In the genomic region with DNA sequence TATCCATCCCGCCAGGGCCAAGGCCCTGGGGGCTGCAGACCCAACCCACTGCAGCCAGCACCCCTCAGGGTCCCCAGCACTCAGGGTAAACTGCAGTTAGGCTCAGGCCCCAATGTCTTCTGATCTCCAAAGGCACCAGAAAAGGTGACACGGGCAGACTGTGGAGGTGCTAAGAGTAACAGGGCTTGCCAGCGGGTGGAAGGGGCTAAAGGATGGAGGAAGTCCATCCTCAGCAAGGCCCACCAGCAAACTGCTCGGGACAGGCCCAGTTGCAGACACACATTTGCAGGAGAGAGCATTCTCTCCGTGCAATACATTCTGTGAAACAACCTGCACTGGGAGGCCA, we compare ENCODE assay signal across 17 cellular contexts.
DNase-seq lines count a peak whose midpoint lies in the region; ATAC-seq and TF ChIP-seq lines count a peak whose summit lies in the region.
"Had no signal": no experiment of that assay in that cellular context is flagged by ENCODE, and none has a peak within 500 bp of the region (broad histone marks: within the 10 kb centered on the region; RNA-seq: fewer than 3 reads in every experiment).

No MANE protein-coding gene starts in this region.

- no peak overlapping the region for H4K91ac ChIP-seq in IMR-90 (ENCODE audit: insufficient read depth, low read depth, low read length)

- TF ChIP-seq RAD21 in IMR-90 (IDR thresholded peaks at IDR 0.05; ENCODE audit: low read length) = no peak

- no CpG with 5 or more reads among the region's 5 CpGs for WGBS in IMR-90 (ENCODE audit: extremely low coverage in 2 of 2, insufficient read length in 1 of 2), 2 experiments
- 97 to 100% methylated on average over 2 to 5 of the region's 5 CpGs for WGBS in endodermal cell (ENCODE audit: insufficient coverage in 1 of 2, insufficient read length in 1 of 2), 2 experiments

- H3K36me3 ChIP-seq in IMR-90 (ENCODE audit: control insufficient read depth, insufficient read depth, low read length) (peaks cover 21% of the 10 kb centered on the region), endodermal cell (ENCODE audit: control insufficient read depth, insufficient read depth, low read length) (peaks cover 85% of the 10 kb centered on the region)

- no peak overlapping the region for H3K4me3 ChIP-seq in IMR-90 (ENCODE audit: insufficient read depth, low read depth, low read length)
- H3K4me3 ChIP-seq in endodermal cell (ENCODE audit: low read length) = no peak overlapping the region
- H3K4me3 ChIP-seq: GM23338, MG63 had no signal

- no peak overlapping the region for H2BK20ac ChIP-seq in IMR-90 (ENCODE audit: low read depth, low read length)

- no peak overlapping the region for H2BK120ac ChIP-seq in IMR-90 (ENCODE audit: low read depth, low read length)

- H3K18ac ChIP-seq in IMR-90 (ENCODE audit: low read depth, low read length) = no peak overlapping the region

- H4K20me1 ChIP-seq in IMR-90 (ENCODE audit: insufficient read depth, low read length) = peaks cover 37% of the 10 kb centered on the region

- no peak for TF ChIP-seq POLR2A in IMR-90 (IDR thresholded peaks at IDR 0.05; ENCODE audit: low read depth, low read length)

- TF ChIP-seq CTCF in IMR-90 (conservative IDR thresholded peaks at IDR 0.05; ENCODE audit: low read depth, low read length) = no peak
- TF ChIP-seq CTCF in endodermal cell (conservative IDR thresholded peaks at IDR 0.05) = no peak

- no peak for DNase-seq in activated T-cell treated with anti-CD3 and anti-CD28 coated beads, Interleukin-2, amount 50 U/mL, for 72 hours
- DNase-seq in activated T-cell treated with anti-CD3 and anti-CD28 coated beads, Interleukin-2, amount 50 U/mL, for 24 hours = no peak
- no peak for DNase-seq in IMR-90
- DNase-seq in endodermal cell = peak; percentile 24
- DNase-seq in stimulated activated effector memory CD8-positive, alpha-beta T cell treated with anti-CD3 and anti-CD28 coated beads, Interleukin-12 subunit alpha, Interleukin-12 subunit beta, amount 100 ng/mL, for 72 hours (ENCODE audit: low spot score in 2 of 2) = no peak
- DNase-seq in hippocampal formation (lab: John Stamatoyannopoulos, UW) = no peak
- DNase-seq: Caco-2, kidney, MG63, NCI-H187, NCI-H345, retina, RPMI8226, trophoblast cell had no signal

- no peak overlapping the region for H2BK5ac ChIP-seq in IMR-90 (ENCODE audit: low read depth, low read length, poor library complexity, severe bottlenecking)

- H3K14ac ChIP-seq in IMR-90 (replicated peaks; ENCODE audit: low read depth, low read length) = no peak overlapping the region

- intact Hi-C loops in IMR-90 (cut with micrococcal nuclease) = no loop called here

- in situ Hi-C loops in IMR-90 (cut with MboI; ENCODE audit: low sequenced_read_pairs) = no loop called here

- H3K4me1 ChIP-seq in IMR-90 (ENCODE audit: control insufficient read depth, insufficient read depth, low read length) (peaks cover 6% of the 10 kb centered on the region), endodermal cell (ENCODE audit: control insufficient read depth, insufficient read depth, low read length) (no peaks in the 10 kb centered on the region)
- H3K4me1 ChIP-seq: Caco-2 had no signal

- H3K36me3 Mint-ChIP-seq in activated T-cell treated with anti-CD3 and anti-CD28 coated beads, Interleukin-2, amount 50 U/mL, for 72 hours (ENCODE audit: insufficient read depth in 2 of 2) = no peaks in the 10 kb centered on the region
- no peaks in the 10 kb centered on the region for H3K36me3 Mint-ChIP-seq in activated T-cell treated with anti-CD3 and anti-CD28 coated beads, Interleukin-2, amount 50 U/mL, for 24 hours (ENCODE audit: low read depth)
- peaks cover 56% of the 10 kb centered on the region for H3K36me3 Mint-ChIP-seq in endodermal cell (ENCODE audit: low read depth)
- peaks cover 11% of the 10 kb centered on the region for H3K36me3 Mint-ChIP-seq in stimulated activated effector memory CD8-positive, alpha-beta T cell treated with anti-CD3 and anti-CD28 coated beads, Interleukin-12 subunit alpha, Interleukin-12 subunit beta, amount 100 ng/mL, for 72 hours

- no peak for ATAC-seq in activated T-cell treated with anti-CD3 and anti-CD28 coated beads, Interleukin-2, amount 50 U/mL, for 72 hours (replicated peaks in 1 of 2)
- ATAC-seq in IMR-90 (ENCODE audit: low read depth) (no peak), GM21786 (IDR thresholded peaks at IDR 0.05; ENCODE audit: unreplicated experiment) (no peak), HG02970 (IDR thresholded peaks at IDR 0.05; ENCODE audit: low FRiP score, unreplicated experiment) (no peak)
- ATAC-seq in stimulated activated effector memory CD8-positive, alpha-beta T cell treated with anti-CD3 and anti-CD28 coated beads, Interleukin-12 subunit alpha, Interleukin-12 subunit beta, amount 100 ng/mL, for 72 hours = no peak
- ATAC-seq: GM23338 had no signal

- H3K27me3 Mint-ChIP-seq in activated T-cell treated with anti-CD3 and anti-CD28 coated beads, Interleukin-2, amount 50 U/mL, for 72 hours (ENCODE audit: low read depth) = no peaks in the 10 kb centered on the region
- H3K27me3 Mint-ChIP-seq in activated T-cell treated with anti-CD3 and anti-CD28 coated beads, Interleukin-2, amount 50 U/mL, for 24 hours = no peaks in the 10 kb centered on the region
- no peaks in the 10 kb centered on the region for H3K27me3 Mint-ChIP-seq in endodermal cell (ENCODE audit: insufficient read depth)

- no peak overlapping the region for H4K5ac ChIP-seq in IMR-90 (ENCODE audit: low read depth, low read length)

- peaks cover 52% of the 10 kb centered on the region for H3K4me1 Mint-ChIP-seq in activated T-cell treated with anti-CD3 and anti-CD28 coated beads, Interleukin-2, amount 50 U/mL, for 72 hours (ENCODE audit: low read depth)
- peaks cover 62% of the 10 kb centered on the region for H3K4me1 Mint-ChIP-seq in activated T-cell treated with anti-CD3 and anti-CD28 coated beads, Interleukin-2, amount 50 U/mL, for 24 hours (ENCODE audit: low read depth)
- no peaks in the 10 kb centered on the region for H3K4me1 Mint-ChIP-seq in endodermal cell
- peaks cover 66% of the 10 kb centered on the region for H3K4me1 Mint-ChIP-seq in stimulated activated effector memory CD8-positive, alpha-beta T cell treated with anti-CD3 and anti-CD28 coated beads, Interleukin-12 subunit alpha, Interleukin-12 subunit beta, amount 100 ng/mL, for 72 hours

- H2AFZ ChIP-seq in IMR-90 (replicated peaks; ENCODE audit: low read length, poor library complexity) = no peak overlapping the region
- H2AFZ ChIP-seq: GM23338 had no signal

- H3K27ac ChIP-seq in IMR-90 (ENCODE audit: insufficient read depth, low read length) = no peak overlapping the region
- H3K27ac ChIP-seq in endodermal cell (ENCODE audit: low read depth, low read length) = no peak overlapping the region

- H2BK15ac ChIP-seq in IMR-90 (ENCODE audit: low read depth, low read length) = no peak overlapping the region

- no peak overlapping the region for H3K23ac ChIP-seq in IMR-90 (ENCODE audit: low read depth, low read length)

- H3K9ac ChIP-seq in IMR-90 (ENCODE audit: low read depth, low read length) (no peak overlapping the region), endodermal cell (ENCODE audit: extremely low read depth, low read length, poor library complexity, severe bottlenecking) (no peak overlapping the region)

- H3K79me1 ChIP-seq in IMR-90 (ENCODE audit: low read depth in 1 of 2, low read length in 2 of 2) = peaks cover 6 to 22% of the 10 kb centered on the region in 2 experiments; a peak in 3 of 4 replicates

- no TSS peak for BruUV-seq in IMR-90 (replicated peaks; lab: Mats Ljungman, UMichigan)

- peak overlapping the region; percentile 13 to 21 for H3K4me3 Mint-ChIP-seq in activated T-cell treated with anti-CD3 and anti-CD28 coated beads, Interleukin-2, amount 50 U/mL, for 72 hours
- no peak overlapping the region for H3K4me3 Mint-ChIP-seq in activated T-cell treated with anti-CD3 and anti-CD28 coated beads, Interleukin-2, amount 50 U/mL, for 24 hours
- no peak overlapping the region for H3K4me3 Mint-ChIP-seq in endodermal cell
- H3K4me3 Mint-ChIP-seq in stimulated activated effector memory CD8-positive, alpha-beta T cell treated with anti-CD3 and anti-CD28 coated beads, Interleukin-12 subunit alpha, Interleukin-12 subunit beta, amount 100 ng/mL, for 72 hours = peak overlapping the region; percentile 81
- H3K4me3 Mint-ChIP-seq: GM23338 had no signal

- no peak overlapping the region for H2AK5ac ChIP-seq in IMR-90 (ENCODE audit: low read depth, low read length)

- no peak overlapping the region for H3K56ac ChIP-seq in IMR-90 (ENCODE audit: extremely low read depth, insufficient read depth, low read length)

- dilution Hi-C loops in IMR-90 (cut with HindIII; ENCODE audit: low sequenced_read_pairs, unreplicated experiment) = no loop called here

- peak overlapping the region; percentile 50 for H2AK9ac ChIP-seq in IMR-90 (replicated peaks; ENCODE audit: low read depth, low read length, poor library complexity)

- H3K27me3 ChIP-seq in IMR-90 (ENCODE audit: control insufficient read depth, insufficient read depth, low read length) (no peaks in the 10 kb centered on the region), endodermal cell (ENCODE audit: control insufficient read depth, insufficient read depth, low read length, poor library complexity, severe bottlenecking) (no peaks in the 10 kb centered on the region)
- H3K27me3 ChIP-seq: MG63 had no signal

- no peak overlapping the region for H4K8ac ChIP-seq in IMR-90 (ENCODE audit: low read depth in 2 of 2, low read length in 2 of 2)

- no peak overlapping the region for H3K4ac ChIP-seq in IMR-90 (ENCODE audit: low read depth, low read length)

- POLR2A ChIA-PET in IMR-90 (lab: Charles Lee; ENCODE audit: unreplicated experiment) = no interaction called here

- peaks cover 19% of the 10 kb centered on the region; the same call in 1 of the 2 replicates for H3K9me1 ChIP-seq in IMR-90 (ENCODE audit: insufficient read depth, low read length)

- H3K27ac Mint-ChIP-seq in activated T-cell treated with anti-CD3 and anti-CD28 coated beads, Interleukin-2, amount 50 U/mL, for 72 hours = no peak overlapping the region
- H3K27ac Mint-ChIP-seq in activated T-cell treated with anti-CD3 and anti-CD28 coated beads, Interleukin-2, amount 50 U/mL, for 24 hours = no peak overlapping the region
- no peak overlapping the region for H3K27ac Mint-ChIP-seq in endodermal cell
- H3K27ac Mint-ChIP-seq in stimulated activated effector memory CD8-positive, alpha-beta T cell treated with anti-CD3 and anti-CD28 coated beads, Interleukin-12 subunit alpha, Interleukin-12 subunit beta, amount 100 ng/mL, for 72 hours = peak overlapping the region; percentile 83
- H3K27ac Mint-ChIP-seq: GM23338 had no signal

- no peaks in the 10 kb centered on the region for H3K9me3 Mint-ChIP-seq in activated T-cell treated with anti-CD3 and anti-CD28 coated beads, Interleukin-2, amount 50 U/mL, for 72 hours
- H3K9me3 Mint-ChIP-seq in activated T-cell treated with anti-CD3 and anti-CD28 coated beads, Interleukin-2, amount 50 U/mL, for 24 hours = no peaks in the 10 kb centered on the region
- H3K9me3 Mint-ChIP-seq in endodermal cell = no peaks in the 10 kb centered on the region
- H3K9me3 Mint-ChIP-seq in stimulated activated effector memory CD8-positive, alpha-beta T cell treated with anti-CD3 and anti-CD28 coated beads, Interleukin-12 subunit alpha, Interleukin-12 subunit beta, amount 100 ng/mL, for 72 hours = no peaks in the 10 kb centered on the region
- H3K9me3 Mint-ChIP-seq: GM23338 had no signal

- H3K9me3 ChIP-seq in IMR-90 (ENCODE audit: control insufficient read depth, insufficient read depth, low read length) = no peaks in the 10 kb centered on the region
- H3K9me3 ChIP-seq in endodermal cell (ENCODE audit: control insufficient read depth, low read length) = no peaks in the 10 kb centered on the region
- H3K9me3 ChIP-seq: Caco-2, MG63 had no signal

- H3K4me2 ChIP-seq in IMR-90 (ENCODE audit: low read depth, low read length) = no peak overlapping the region
- H3K4me2 ChIP-seq: GM23338 had no signal

- CTCF ChIA-PET in IMR-90 (lab: Yijun Ruan, JAX) = no interaction called here

Comparison
In these comparisons a context has a peak if more than half of its experiments do, and no peak if none do; other contexts are left out.
1. H3K4me3 Mint-ChIP-seq: peak in activated T-cell treated with anti-CD3 and anti-CD28 coated beads, Interleukin-2, amount 50 U/mL, for 72 hours (2 of 2) and stimulated activated effector memory CD8-positive, alpha-beta T cell treated with anti-CD3 and anti-CD28 coated beads, Interleukin-12 subunit alpha, Interleukin-12 subunit beta, amount 100 ng/mL, for 72 hours (single experiment); none in activated T-cell treated with anti-CD3 and anti-CD28 coated beads, Interleukin-2, amount 50 U/mL, for 24 hours (single experiment) and endodermal cell (single experiment).